24 cellular contexts compared by ENCODE assay signal in genomic region chr7:94439893-94440381, GRCh38. TPM values are rescaled to one million over a fixed set of nuclear protein-coding genes. Genes with fewer than 3 reads are reported as not detected.
DNase-seq lines count a peak whose midpoint lies in the region; ATAC-seq and FAIRE-seq lines count a peak whose summit lies in the region.
"Had no signal": no experiment of that assay in that cellular context is flagged by ENCODE, and none has a peak within 500 bp of the region (broad histone marks: within the 10 kb centered on the region; RNA-seq: fewer than 3 reads in every experiment).

No MANE protein-coding gene starts in this region.

- H3K27me3 Mint-ChIP-seq in activated T-helper 17 cell treated with anti-CD3 and anti-CD28 coated beads, Interleukin-2, amount 50 U/mL, for 72 hours = peaks cover 15% of the 10 kb centered on the region

- H2BK15ac ChIP-seq in mesendoderm (replicated peaks; ENCODE audit: low read depth) = peak overlapping the region; percentile 8

- H3K27ac Mint-ChIP-seq in activated T-helper 17 cell treated with anti-CD3 and anti-CD28 coated beads, Interleukin-2, amount 50 U/mL, for 72 hours = no peak overlapping the region
- H3K27ac Mint-ChIP-seq: CD14-positive monocyte; memory B cell; natural killer cell treated with Interleukin-12 subunit alpha and Interleukin-12 subunit beta and Interleukin-15 and Interleukin-18, amount 100 ng/mL, for 72 hours; stimulated activated effector memory CD8-positive, alpha-beta T cell treated with anti-CD3 and anti-CD28 coated beads, Interleukin-12 subunit alpha, Interleukin-12 subunit beta, amount 100 ng/mL, for 72 hours had no signal

- no peaks in the 10 kb centered on the region for H3K79me1 ChIP-seq in mesendoderm (ENCODE audit: low read length)

- H3K79me2 ChIP-seq in ACC112 (ENCODE audit: control insufficient read depth, insufficient read depth, low read length, unreplicated experiment) (no peaks in the 10 kb centered on the region), mesendoderm (ENCODE audit: control insufficient read depth, insufficient read depth, low read length) (no peaks in the 10 kb centered on the region)

- H3K4me2 ChIP-seq in mesendoderm (ENCODE audit: low read length) = no peak overlapping the region

- FAIRE-seq in HTR-8/SVneo (lab: Jason Lieb, UNC) = no peak
- FAIRE-seq: GM12891 had no signal

- no peaks in the 10 kb centered on the region for H3K9me3 ChIP-seq in ectodermal cell (ENCODE audit: control insufficient read depth, low read length)
- H3K9me3 ChIP-seq: adrenal gland, testis had no signal

- peak overlapping the region; percentile 35 for H2AFZ ChIP-seq in ACC112 (ENCODE audit: low read length, unreplicated experiment)

- no peak overlapping the region for H3K4me3 Mint-ChIP-seq in activated T-helper 17 cell treated with anti-CD3 and anti-CD28 coated beads, Interleukin-2, amount 50 U/mL, for 72 hours
- H3K4me3 Mint-ChIP-seq: CD14-positive monocyte; central memory CD8-positive, alpha-beta T cell; memory B cell; natural killer cell treated with Interleukin-12 subunit alpha and Interleukin-12 subunit beta and Interleukin-15 and Interleukin-18, amount 100 ng/mL, for 72 hours; stimulated activated effector memory CD8-positive, alpha-beta T cell treated with anti-CD3 and anti-CD28 coated beads, Interleukin-12 subunit alpha, Interleukin-12 subunit beta, amount 100 ng/mL, for 72 hours had no signal

- no peaks in the 10 kb centered on the region for H3K9me3 Mint-ChIP-seq in activated T-helper 17 cell treated with anti-CD3 and anti-CD28 coated beads, Interleukin-2, amount 50 U/mL, for 72 hours
- H3K9me3 Mint-ChIP-seq: CD14-positive monocyte; central memory CD8-positive, alpha-beta T cell; memory B cell; natural killer cell treated with Interleukin-12 subunit alpha and Interleukin-12 subunit beta and Interleukin-15 and Interleukin-18, amount 100 ng/mL, for 72 hours; stimulated activated effector memory CD8-positive, alpha-beta T cell treated with anti-CD3 and anti-CD28 coated beads, Interleukin-12 subunit alpha, Interleukin-12 subunit beta, amount 100 ng/mL, for 72 hours had no signal

- H3K4ac ChIP-seq in mesendoderm (ENCODE audit: low read depth, low read length) = no peak overlapping the region

- no peak overlapping the region for H3K18ac ChIP-seq in mesendoderm (ENCODE audit: low read length)

- H2AK5ac ChIP-seq in mesendoderm (ENCODE audit: low read length) = no peak overlapping the region

- 81 to 85% methylated on average over 3 of the region's 3 CpGs for WGBS in ectodermal cell, 2 experiments
- WGBS in mesendoderm (ENCODE audit: extremely low coverage, insufficient coverage, low lambda C conversion rate) = no CpG with 5 or more reads among the region's 3 CpGs

- H3K23ac ChIP-seq in mesendoderm (ENCODE audit: low read length) = no peak overlapping the region

- H3K36me3 Mint-ChIP-seq in activated T-helper 17 cell treated with anti-CD3 and anti-CD28 coated beads, Interleukin-2, amount 50 U/mL, for 72 hours (ENCODE audit: low read depth) = no peaks in the 10 kb centered on the region
- H3K36me3 Mint-ChIP-seq: CD14-positive monocyte; memory B cell; natural killer cell treated with Interleukin-12 subunit alpha and Interleukin-12 subunit beta and Interleukin-15 and Interleukin-18, amount 100 ng/mL, for 72 hours; stimulated activated effector memory CD8-positive, alpha-beta T cell treated with anti-CD3 and anti-CD28 coated beads, Interleukin-12 subunit alpha, Interleukin-12 subunit beta, amount 100 ng/mL, for 72 hours had no signal

- H4K5ac ChIP-seq in mesendoderm (ENCODE audit: low read length) = no peak overlapping the region

- no peak overlapping the region for H3K56ac ChIP-seq in mesendoderm (ENCODE audit: low read length)

- H3K36me3 ChIP-seq in ACC112 (ENCODE audit: insufficient read depth, low read length) (no peaks in the 10 kb centered on the region), ectodermal cell (ENCODE audit: control insufficient read depth, insufficient read depth, low read length) (no peaks in the 10 kb centered on the region), mesendoderm (ENCODE audit: control insufficient read depth, insufficient read depth, low read length) (no peaks in the 10 kb centered on the region)
- H3K36me3 ChIP-seq: adrenal gland had no signal

- H2BK5ac ChIP-seq in mesendoderm (ENCODE audit: low read length) = no peak overlapping the region

- H3K27me3 ChIP-seq in ACC112 (ENCODE audit: insufficient read depth, low read length) = no peaks in the 10 kb centered on the region
- no peaks in the 10 kb centered on the region for H3K27me3 ChIP-seq in ectodermal cell (ENCODE audit: control insufficient read depth, insufficient read depth, low read length, poor library complexity, severe bottlenecking)
- H3K27me3 ChIP-seq in mesendoderm (ENCODE audit: insufficient read depth, low read length, poor library complexity) = no peaks in the 10 kb centered on the region
- H3K27me3 ChIP-seq: adrenal gland, testis had no signal

- H3K4me1 ChIP-seq in ACC112 (ENCODE audit: control insufficient read depth, insufficient read depth, low read length, unreplicated experiment) (peaks cover 15% of the 10 kb centered on the region), ectodermal cell (ENCODE audit: control insufficient read depth, insufficient read depth, low read length) (peaks cover 11% of the 10 kb centered on the region), mesendoderm (ENCODE audit: control insufficient read depth, low read depth, low read length) (no peaks in the 10 kb centered on the region)
- H3K4me1 ChIP-seq: testis had no signal

- H3K9ac ChIP-seq in mesendoderm (ENCODE audit: low read length) = no peak overlapping the region

- H4K8ac ChIP-seq in mesendoderm (ENCODE audit: low read depth, low read length) = no peak overlapping the region

- H3K27ac ChIP-seq in ACC112 (ENCODE audit: low read depth, low read length) (peak overlapping the region; percentile 7; the same call in 1 of the 2 replicates), ectodermal cell (ENCODE audit: insufficient read depth, low read depth, low read length, poor library complexity, severe bottlenecking) (peak overlapping the region; percentile 74), mesendoderm (ENCODE audit: low read depth, low read length) (no peak overlapping the region)
- H3K27ac ChIP-seq: RWPE1, testis had no signal

- DNase-seq in NCI-H2227 (lab: John Stamatoyannopoulos, UW; ENCODE audit: unreplicated experiment) = peak; percentile 93
- peak; percentile 31 for DNase-seq in mesendoderm
- no peak for DNase-seq in stimulated activated CD4-positive, alpha-beta T cell treated with anti-CD3 and anti-CD28 coated beads, Interleukin-4, amount 100 ng/mL, for 1 hour
- no peak for DNase-seq in HTR-8/SVneo (ENCODE audit: insufficient read length, low spot score)
- DNase-seq in SIG-M5 treated with dmso at 0.1 percent for 504 hours (lab: John Stamatoyannopoulos, UW; ENCODE audit: unreplicated experiment) = no peak
- DNase-seq: activated CD4-positive, alpha-beta T cell treated with anti-CD3 and anti-CD28 coated beads for 48 hours; activated CD8-positive, alpha-beta memory T cell treated with anti-CD3 and anti-CD28 coated beads, Interleukin-2, amount 50 U/mL, for 4 hours; activated effector memory CD4-positive, alpha-beta T cell treated with anti-CD3 and anti-CD28 coated beads, Interleukin-2, amount 50 U/mL, for 16 hours; adrenal gland; effector CD8-positive, alpha-beta T cell; foreskin fibroblast; H7; NCI-H1694; testis had no signal

- ATAC-seq in activated T-helper 17 cell treated with anti-CD3 and anti-CD28 coated beads, Interleukin-2, amount 50 U/mL, for 72 hours (replicated peaks) = no peak
- ATAC-seq: natural killer cell treated with Interleukin-12 subunit alpha and Interleukin-12 subunit beta and Interleukin-15 and Interleukin-18, amount 100 ng/mL, for 72 hours; stimulated activated effector memory CD8-positive, alpha-beta T cell treated with anti-CD3 and anti-CD28 coated beads, Interleukin-12 subunit alpha, Interleukin-12 subunit beta, amount 100 ng/mL, for 72 hours had no signal

- no peaks in the 10 kb centered on the region for H3K4me1 Mint-ChIP-seq in activated T-helper 17 cell treated with anti-CD3 and anti-CD28 coated beads, Interleukin-2, amount 50 U/mL, for 72 hours
- H3K4me1 Mint-ChIP-seq: CD14-positive monocyte; memory B cell; stimulated activated effector memory CD8-positive, alpha-beta T cell treated with anti-CD3 and anti-CD28 coated beads, Interleukin-12 subunit alpha, Interleukin-12 subunit beta, amount 100 ng/mL, for 72 hours had no signal

- H3K4me3 ChIP-seq in ACC112 (ENCODE audit: low read depth, low read length) = peak overlapping the region; percentile 2; the same call in 1 of the 2 replicates
- H3K4me3 ChIP-seq in ectodermal cell (ENCODE audit: insufficient read depth, low read depth, low read length) = no peak overlapping the region
- no peak overlapping the region for H3K4me3 ChIP-seq in mesendoderm (ENCODE audit: low read length)
- H3K4me3 ChIP-seq: adrenal gland, testis had no signal

- no peak overlapping the region for H2BK120ac ChIP-seq in mesendoderm (ENCODE audit: low read depth, low read length)

RNA-seq across cellular contexts. Expression of gene COL1A2, which starts 45.2 kb away (rescaled TPM):
- 160 TPM for polyA plus RNA-seq in ectodermal cell (2013, experiment 1 of 4)
- 155 TPM for polyA plus RNA-seq in ectodermal cell (2013, experiment 2 of 4)
- 158 TPM for polyA plus RNA-seq in ectodermal cell (2013, experiment 3 of 4)
- polyA plus RNA-seq in ectodermal cell (2013, experiment 4 of 4) = 189 TPM
- polyA plus RNA-seq in mesendoderm (2013, experiment 1 of 2) = 83.1 TPM
- polyA plus RNA-seq in mesendoderm (2013, experiment 2 of 2) = 83.6 TPM
- total RNA-seq in activated T-helper 17 cell treated with anti-CD3 and anti-CD28 coated beads, Interleukin-2, amount 50 U/mL, for 72 hours = not detected
- total RNA-seq: natural killer cell treated with Interleukin-12 subunit alpha and Interleukin-12 subunit beta and Interleukin-15 and Interleukin-18, amount 100 ng/mL, for 72 hours had no signal
- polyA plus RNA-seq: CD14-positive monocyte had no signal

Comparison
In these comparisons a context has a peak if more than half of its experiments do, and no peak if none do; other contexts are left out.
1. DNase-seq: peak in NCI-H2227 (single experiment) and mesendoderm (single experiment); none in stimulated activated CD4-positive, alpha-beta T cell treated with anti-CD3 and anti-CD28 coated beads, Interleukin-4, amount 100 ng/mL, for 1 hour (single experiment), HTR-8/SVneo (single experiment) and SIG-M5 treated with dmso at 0.1 percent for 504 hours (single experiment).